Comparison of ENCODE assay signal across 18 cellular contexts in genomic region chr3:183182732-183183610, GRCh38. TPM values are rescaled to one million over a fixed set of nuclear protein-coding genes. Genes with fewer than 3 reads are reported as not detected.
DNase-seq lines count a peak whose midpoint lies in the region; ATAC-seq and TF ChIP-seq lines count a peak whose summit lies in the region.
"Had no signal": no experiment of that assay in that cellular context is flagged by ENCODE, and none has a peak within 500 bp of the region (broad histone marks: within the 10 kb centered on the region; RNA-seq: fewer than 3 reads in every experiment).

No MANE protein-coding gene starts in this region.

- H3K27ac ChIP-seq in HEK293 (ENCODE audit: extremely low read depth, low read depth, low read length), result no peak overlapping the region
- no peak overlapping the region for H3K27ac ChIP-seq in lung (ENCODE audit: low read depth in 1 of 2, low read length in 1 of 2)
- H3K27ac ChIP-seq: BLaER1 treated with 17β-estradiol and CSF1 and Interleukin-3, amounts not matched to agents 10 nM and 100 nM; GM23248 had no signal

- no peak for ATAC-seq in lung (ENCODE audit: insufficient read depth, low FRiP score)
- ATAC-seq in GM21737 (IDR thresholded peaks at IDR 0.05; ENCODE audit: unreplicated experiment), result no peak
- ATAC-seq in HG03175 (IDR thresholded peaks at IDR 0.05; ENCODE audit: unreplicated experiment), result no peak
- ATAC-seq: GM12878 had no signal

- H3K9me3 ChIP-seq in HEK293 (ENCODE audit: control insufficient read depth, insufficient read depth, low read depth, low read length) (no peaks in the 10 kb centered on the region), lung (ENCODE audit: control insufficient read depth in 2 of 2, insufficient read depth in 1 of 2, low read length in 1 of 2) (no peaks in the 10 kb centered on the region)
- H3K9me3 ChIP-seq: BLaER1 treated with 17β-estradiol and CSF1 and Interleukin-3, amounts not matched to agents 10 nM and 100 nM had no signal

- TF ChIP-seq CTCF in HEK293 (tag by site-specific recombination; IDR thresholded peaks at IDR 0.05), result no peak
- no peak for TF ChIP-seq CTCF in lung (IDR thresholded peaks at IDR 0.05; ENCODE audit: control extremely low read depth, extremely low read depth)

- DNase-seq in COLO668 (lab: John Stamatoyannopoulos, UW; ENCODE audit: unreplicated experiment), result peak; percentile 28
- peak; percentile 13 for DNase-seq in RPMI7951 (ENCODE audit: low read depth)
- DNase-seq in lung (ENCODE audit: low spot score), result peak; percentile 24
- no peak for DNase-seq in NCI-H446 (lab: John Stamatoyannopoulos, UW)
- DNase-seq in NCI-H187 (lab: John Stamatoyannopoulos, UW), result no peak
- DNase-seq: CD8-positive, alpha-beta memory T cell; GM23248; HCEC 1CT; KG1; MM.1S; NCI-H1092; NCI-H1436 treated with DMSO at 0.1 percent for 48 hours; NCI-H524 had no signal

- CTCF ChIA-PET in HEK293 (lab: Yijun Ruan, JAX), result interaction anchor here (0.6 to 7.7 kb wide), 4 partner anchors 60 to 200 kb away, joined by 3 to 175 read pairs (median 4); no protein-coding TSS in a partner anchor

- POLR2A ChIA-PET in HEK293 (lab: Yijun Ruan, JAX), result interaction anchor here (2.0 kb wide), 1 partner anchor 199 kb away, joined by 10 read pairs; no protein-coding TSS in a partner anchor

- no peaks in the 10 kb centered on the region for H3K4me1 ChIP-seq in HEK293 (ENCODE audit: control insufficient read depth, insufficient read depth, low read length)
- peaks cover 0 to 5% of the 10 kb centered on the region in 2 donors for H3K4me1 ChIP-seq in lung (ENCODE audit: control insufficient read depth in 2 of 2, insufficient read depth in 2 of 2, low read length in 2 of 2)

- H3K36me3 ChIP-seq in HEK293 (ENCODE audit: control insufficient read depth in 2 of 2, insufficient read depth in 1 of 2, low read length in 2 of 2), result no peaks in the 10 kb centered on the region
- no peaks in the 10 kb centered on the region for H3K36me3 ChIP-seq in lung (ENCODE audit: control insufficient read depth in 2 of 2, insufficient read depth in 2 of 2, low read length in 2 of 2)
- H3K36me3 ChIP-seq: BLaER1 treated with 17β-estradiol and CSF1 and Interleukin-3, amounts not matched to agents 10 nM and 100 nM had no signal

- H3K4me3 ChIP-seq in HEK293 (ENCODE audit: low read depth, low read length), result no peak overlapping the region
- no peak overlapping the region for H3K4me3 ChIP-seq in lung
- H3K4me3 ChIP-seq: BLaER1 treated with 17β-estradiol and CSF1 and Interleukin-3, amounts not matched to agents 10 nM and 100 nM; GM12878; GM23248 had no signal

- no peaks in the 10 kb centered on the region for H3K27me3 ChIP-seq in lung (ENCODE audit: control insufficient read depth, insufficient read depth)

- 82 to 89% methylated on average over 5 of the region's 5 CpGs for WGBS in lung, 2 donors

TF ChIP-seq in HEK293, 187 proteins besides CTCF, POLR2A, EP300 and RAD21:
- TF ChIP-seq ZNF48 (tag by site-specific recombination; IDR thresholded peaks at IDR 0.05), result no peak
- TF ChIP-seq ZNF311 (tag by site-specific recombination; IDR thresholded peaks at IDR 0.05; ENCODE audit: borderline replicate concordance), result no peak
- no peak for TF ChIP-seq ZNF350 (tag by site-specific recombination; IDR thresholded peaks at IDR 0.05)
- no peak for TF ChIP-seq KLF7 (tag by site-specific recombination; IDR thresholded peaks at IDR 0.05; ENCODE audit: borderline replicate concordance)
- TF ChIP-seq EGR2 (tag by site-specific recombination; IDR thresholded peaks at IDR 0.05; ENCODE audit: low read depth), result peak; percentile 56
- peak; percentile 87 for TF ChIP-seq ZFHX2 (tag by site-specific recombination; conservative IDR thresholded peaks at IDR 0.05)
- TF ChIP-seq ZIC2 (tag by site-specific recombination; IDR thresholded peaks at IDR 0.05), result peak; percentile 28; the same call in 1 of the 2 replicates
- no peak for TF ChIP-seq KLF1 (tag by site-specific recombination; IDR thresholded peaks at IDR 0.05)
- TF ChIP-seq GLIS1 (tag by site-specific recombination; IDR thresholded peaks at IDR 0.05), result peak; percentile 68
- no peak for TF ChIP-seq ZNF549 (tag by site-specific recombination; IDR thresholded peaks at IDR 0.05)
- no peak for TF ChIP-seq ZNF354C (tag by site-specific recombination; IDR thresholded peaks at IDR 0.05; ENCODE audit: borderline replicate concordance, low read depth)
- TF ChIP-seq ZFP37 (tag by site-specific recombination; IDR thresholded peaks at IDR 0.05), result no peak
- no peak for TF ChIP-seq ZNF16 (tag by site-specific recombination; IDR thresholded peaks at IDR 0.05; ENCODE audit: low read depth)
- TF ChIP-seq ZNF600 (tag by site-specific recombination; IDR thresholded peaks at IDR 0.05), result no peak
- 0 out of 2 replicates have a peak, but pooled peaks have one; percentile 27 for TF ChIP-seq ZBTB17 (tag by site-specific recombination; IDR thresholded peaks at IDR 0.05)

RNA-seq across cellular contexts. Expression of gene LAMP3, which starts 20.4 kb away (rescaled TPM):
- not detected in 2 replicates for total RNA-seq in RPMI7951 (2014; rRNA removed; shearing (Covaris generic))
- total RNA-seq in lung, result 100 to 1,000 TPM; 220 to 243 TPM
- 100 to 1,000 TPM; 162 to 257 TPM for polyA plus RNA-seq in lung
- polyA plus RNA-seq: GM23248 had no signal

Comparison
In these comparisons a context has a peak if more than half of its experiments do, and no peak if none do; other contexts are left out.
1. DNase-seq: peak in COLO668 (single experiment), RPMI7951 (single experiment) and lung (single experiment); none in NCI-H446 (0 of 2) and NCI-H187 (0 of 2).
2. RNA of gene LAMP3, which starts 20.4 kb away (total RNA-seq): 220 to 243 TPM in lung; not detected in RPMI7951; every median in the first group is over 100 times any median in the second.